ENCODE assay signal across 21 cellular contexts in the genomic region with DNA sequence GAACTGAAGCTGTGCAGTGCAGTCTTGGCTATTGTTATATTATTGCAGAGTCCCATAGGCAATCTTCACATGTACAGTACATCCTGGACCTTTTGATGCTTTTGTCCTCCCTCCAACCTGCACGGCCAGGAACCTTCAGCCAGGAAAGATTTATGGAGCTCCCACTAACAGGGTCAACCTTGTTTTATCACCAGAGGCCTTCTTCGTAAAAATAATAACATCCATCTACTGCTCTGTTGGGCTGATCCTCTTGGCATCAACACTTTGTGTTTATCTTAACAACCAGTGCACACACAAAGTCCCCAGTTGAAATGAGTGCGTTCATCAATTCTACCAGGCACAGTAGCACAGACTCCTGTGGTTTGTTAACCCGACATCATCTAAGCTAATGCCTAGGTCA.
"Had no signal": no experiment of that assay in that cellular context is flagged by ENCODE, and none has a peak within 500 bp of the region (broad histone marks: within the 10 kb centered on the region; RNA-seq: fewer than 3 reads in every experiment).

No MANE protein-coding gene starts in this region.

- H3K27me3 ChIP-seq: cardiac muscle cell, tibial artery, vagina had no signal

- H3K9me3 ChIP-seq: mucosa of descending colon, tibial artery, vagina had no signal

- H3K36me3 Mint-ChIP-seq: activated CD4-positive, alpha-beta memory T cell treated with anti-CD3 and anti-CD28 coated beads for 36 hours; activated CD8-positive, alpha-beta memory T cell treated with anti-CD3 and anti-CD28 coated beads, Interleukin-2, amount 10 ng/mL, durations not matched to agents 7 days and 5 days; activated naive CD4-positive, alpha-beta T cell treated with anti-CD3 and anti-CD28 coated beads, Interleukin-2, amount 10 ng/mL, durations not matched to agents 7 days and 5 days; naive thymus-derived CD8-positive, alpha-beta T cell; stimulated activated naive B cell treated with anti-CD40 and anti-IgM and Interleukin-4, amounts not matched to agents 10 μg/mL and 1 μg/mL and 100 μg/mL, for 72 hours had no signal

- H3K4me3 ChIP-seq: cardiac muscle cell, mucosa of descending colon, skin epidermis, tibial artery, vagina had no signal

- H3K4me1 Mint-ChIP-seq: activated CD4-positive, alpha-beta T cell treated with anti-CD3 and anti-CD28 coated beads for 36 hours; activated CD8-positive, alpha-beta memory T cell treated with anti-CD3 and anti-CD28 coated beads, Interleukin-2, amount 10 ng/mL, durations not matched to agents 7 days and 5 days; activated naive CD4-positive, alpha-beta T cell treated with anti-CD3 and anti-CD28 coated beads, Interleukin-2, amount 10 ng/mL, durations not matched to agents 7 days and 5 days; immature natural killer cell; naive thymus-derived CD8-positive, alpha-beta T cell; stimulated activated naive B cell treated with anti-CD40 and anti-IgM and Interleukin-4, amounts not matched to agents 10 μg/mL and 1 μg/mL and 100 μg/mL, for 72 hours had no signal

- DNase-seq: activated CD4-positive, alpha-beta memory T cell treated with anti-CD3 and anti-CD28 coated beads for 36 hours; activated CD4-positive, alpha-beta T cell treated with anti-CD3 and anti-CD28 coated beads for 36 hours; activated CD8-positive, alpha-beta memory T cell treated with anti-CD3 and anti-CD28 coated beads, Interleukin-2, amount 10 ng/mL, durations not matched to agents 7 days and 5 days; activated naive CD4-positive, alpha-beta T cell treated with anti-CD3 and anti-CD28 coated beads, Interleukin-2, amount 10 ng/mL, durations not matched to agents 7 days and 5 days; activated T-cell treated with anti-CD3 and anti-CD28 coated beads, Interleukin-2, amount 50 U/mL, for 1 hour; foreskin melanocyte; head of caudate nucleus; immature natural killer cell; mammary epithelial cell; mucosa of descending colon; naive thymus-derived CD8-positive, alpha-beta T cell; posterior cingulate gyrus; stimulated activated CD4-positive, alpha-beta T cell treated with anti-CD3 and anti-CD28 coated beads, Interleukin-15, amount 100 ng/mL, for 24 hours; stimulated activated CD4-positive, alpha-beta T cell treated with anti-CD3 and anti-CD28 coated beads, Interleukin-4, amount 100 ng/mL, for 1 hour; stimulated activated naive B cell treated with anti-CD40 and anti-IgM and Interleukin-4, amounts not matched to agents 10 μg/mL and 1 μg/mL and 100 μg/mL, for 72 hours; tibial artery had no signal

- H3K36me3 ChIP-seq: cardiac muscle cell, tibial artery, vagina had no signal

- H3K27ac ChIP-seq: cardiac muscle cell, skin epidermis, tibial artery, vagina had no signal

- ATAC-seq: activated CD4-positive, alpha-beta T cell treated with anti-CD3 and anti-CD28 coated beads for 36 hours; activated CD8-positive, alpha-beta memory T cell treated with anti-CD3 and anti-CD28 coated beads, Interleukin-2, amount 10 ng/mL, durations not matched to agents 7 days and 5 days; mucosa of descending colon; naive thymus-derived CD8-positive, alpha-beta T cell; stimulated activated naive B cell treated with anti-CD40 and anti-IgM and Interleukin-4, amounts not matched to agents 10 μg/mL and 1 μg/mL and 100 μg/mL, for 72 hours had no signal

- H3K4me3 Mint-ChIP-seq: activated CD4-positive, alpha-beta memory T cell treated with anti-CD3 and anti-CD28 coated beads for 36 hours; activated CD4-positive, alpha-beta T cell treated with anti-CD3 and anti-CD28 coated beads for 36 hours; activated CD8-positive, alpha-beta memory T cell treated with anti-CD3 and anti-CD28 coated beads, Interleukin-2, amount 10 ng/mL, durations not matched to agents 7 days and 5 days; activated naive CD4-positive, alpha-beta T cell treated with anti-CD3 and anti-CD28 coated beads, Interleukin-2, amount 10 ng/mL, durations not matched to agents 7 days and 5 days; immature natural killer cell; naive thymus-derived CD8-positive, alpha-beta T cell; stimulated activated naive B cell treated with anti-CD40 and anti-IgM and Interleukin-4, amounts not matched to agents 10 μg/mL and 1 μg/mL and 100 μg/mL, for 72 hours; T-helper 1 cell treated with Interleukin-12 subunit alpha and Interleukin-12 subunit beta and Interleukin-4 antibody, amounts not matched to agents 30 μg/mL and 1 μg/mL, for 36 hours had no signal

- H3K27me3 Mint-ChIP-seq: activated CD4-positive, alpha-beta memory T cell treated with anti-CD3 and anti-CD28 coated beads for 36 hours; activated CD4-positive, alpha-beta T cell treated with anti-CD3 and anti-CD28 coated beads for 36 hours; activated CD8-positive, alpha-beta memory T cell treated with anti-CD3 and anti-CD28 coated beads, Interleukin-2, amount 10 ng/mL, durations not matched to agents 7 days and 5 days; activated naive CD4-positive, alpha-beta T cell treated with anti-CD3 and anti-CD28 coated beads, Interleukin-2, amount 10 ng/mL, durations not matched to agents 7 days and 5 days; naive thymus-derived CD8-positive, alpha-beta T cell; stimulated activated naive B cell treated with anti-CD40 and anti-IgM and Interleukin-4, amounts not matched to agents 10 μg/mL and 1 μg/mL and 100 μg/mL, for 72 hours had no signal

- H3K27ac Mint-ChIP-seq: activated CD4-positive, alpha-beta memory T cell treated with anti-CD3 and anti-CD28 coated beads for 36 hours; activated CD4-positive, alpha-beta T cell treated with anti-CD3 and anti-CD28 coated beads for 36 hours; activated CD8-positive, alpha-beta memory T cell treated with anti-CD3 and anti-CD28 coated beads, Interleukin-2, amount 10 ng/mL, durations not matched to agents 7 days and 5 days; activated naive CD4-positive, alpha-beta T cell treated with anti-CD3 and anti-CD28 coated beads, Interleukin-2, amount 10 ng/mL, durations not matched to agents 7 days and 5 days; activated T-helper 2 cell treated with anti-CD3 and anti-CD28 coated beads, Interferon-gamma antibody, Interleukin-2, Interleukin-4, amounts not matched to agents 10 μg/mL and 5 μg/mL and 100 μg/mL, durations not matched to agents 14 hours and 24 hours and 36 hours; immature natural killer cell; naive thymus-derived CD8-positive, alpha-beta T cell; stimulated activated naive B cell treated with anti-CD40 and anti-IgM and Interleukin-4, amounts not matched to agents 10 μg/mL and 1 μg/mL and 100 μg/mL, for 72 hours; T-helper 1 cell treated with Interleukin-12 subunit alpha and Interleukin-12 subunit beta and Interleukin-4 antibody, amounts not matched to agents 30 μg/mL and 1 μg/mL, for 36 hours had no signal

- H3K4me1 ChIP-seq: vagina had no signal
